Comparison of ENCODE assay signal across 8 cellular contexts in the genomic region with DNA sequence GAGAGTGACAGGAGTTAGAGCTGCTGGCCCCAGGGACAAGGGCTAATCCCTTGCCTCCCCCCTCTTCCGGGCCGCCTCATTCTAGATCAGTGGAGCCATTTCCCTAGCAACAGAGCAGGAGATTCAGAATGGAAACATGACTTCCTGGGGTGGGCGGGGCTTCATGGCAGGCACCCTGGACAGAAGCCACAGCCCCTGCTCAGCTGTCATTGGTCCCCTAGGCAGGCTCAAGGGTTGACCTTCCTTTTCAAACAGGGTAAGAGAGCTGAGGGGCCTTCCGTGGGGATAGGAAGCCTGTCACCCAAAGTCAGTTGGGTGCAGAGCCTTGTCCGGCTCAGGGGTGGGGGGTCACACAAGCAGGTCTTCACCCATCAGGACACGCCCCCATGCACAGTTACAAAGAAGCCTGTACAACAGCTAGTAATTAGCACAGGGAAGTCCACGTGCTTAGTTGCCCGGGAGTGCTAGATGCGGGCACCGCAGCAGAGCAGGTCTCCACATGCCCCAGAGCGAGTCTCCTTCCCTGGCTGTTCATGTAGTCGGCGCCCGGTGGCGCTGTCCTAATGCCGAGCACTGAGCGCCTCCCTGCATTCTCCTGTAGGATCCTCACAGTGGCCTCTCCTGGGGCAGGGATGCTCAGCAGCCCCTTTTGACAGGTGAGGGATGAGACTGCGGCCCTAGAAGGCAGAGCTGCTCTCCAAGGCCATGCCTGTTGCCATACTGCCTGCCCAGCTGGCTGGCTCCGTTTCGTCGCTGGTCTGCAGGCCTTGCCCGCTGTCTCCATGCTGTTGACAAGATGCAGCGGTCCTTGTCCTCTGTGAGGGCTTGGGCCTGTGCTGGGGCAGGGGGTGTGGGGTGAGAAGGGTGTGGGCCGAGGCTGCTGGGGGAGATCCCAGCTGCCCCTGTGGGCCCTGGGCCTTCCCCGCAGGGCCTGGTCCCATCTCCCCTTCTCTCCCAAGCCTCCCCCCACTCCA. TPM values are rescaled to one million over a fixed set of nuclear protein-coding genes. Genes with fewer than 3 reads are reported as not detected.
A peak's percentile ranks its signal among the peaks of the same experiment; 100 is the strongest.
DNase-seq lines count a peak whose midpoint lies in the region; ATAC-seq and TF ChIP-seq lines count a peak whose summit lies in the region.

No MANE protein-coding gene starts in this region.

- H3K36me3 ChIP-seq in neural progenitor cell (no peaks in the 10 kb centered on the region), aorta (ENCODE audit: control insufficient read depth in 1 of 2, insufficient read depth in 2 of 2, low read length in 1 of 2) (no peaks in the 10 kb centered on the region)

- H3K27ac Mint-ChIP-seq in activated CD4-positive, alpha-beta T cell treated with anti-CD3 and anti-CD28 coated beads, Interleukin-2, amount 10 ng/mL, durations not matched to agents 24 days and 14 days = peak overlapping the region; percentile 17
- H3K27ac Mint-ChIP-seq in neural progenitor cell = no peak overlapping the region

- peaks cover 56% of the 10 kb centered on the region for H3K4me1 ChIP-seq in neural progenitor cell
- H3K4me1 ChIP-seq in aorta (ENCODE audit: control insufficient read depth in 1 of 2, insufficient read depth in 2 of 2, low read length in 2 of 2) = no peaks in the 10 kb centered on the region

- H3K36me3 Mint-ChIP-seq in activated CD4-positive, alpha-beta T cell treated with anti-CD3 and anti-CD28 coated beads, Interleukin-2, amount 10 ng/mL, durations not matched to agents 24 days and 14 days (ENCODE audit: low read depth) = peaks cover 5% of the 10 kb centered on the region
- peaks cover 6% of the 10 kb centered on the region for H3K36me3 Mint-ChIP-seq in neural progenitor cell

- intact Hi-C loops in activated CD4-positive, alpha-beta T cell treated with anti-CD3 and anti-CD28 coated beads, Interleukin-2, amount 10 ng/mL, durations not matched to agents 24 days and 14 days (cut with micrococcal nuclease) = no loop called here
- intact Hi-C loops in aorta (cut with DNase I) = no loop called here

- peaks cover 69% of the 10 kb centered on the region for H3K79me2 ChIP-seq in neural progenitor cell (ENCODE audit: low read depth)

- H3K9me3 Mint-ChIP-seq in activated CD4-positive, alpha-beta T cell treated with anti-CD3 and anti-CD28 coated beads, Interleukin-2, amount 10 ng/mL, durations not matched to agents 24 days and 14 days = no peaks in the 10 kb centered on the region
- no peaks in the 10 kb centered on the region for H3K9me3 Mint-ChIP-seq in neural progenitor cell

- DNase-seq in AG10803 (ENCODE audit: low read depth) (peak; percentile 57), NCI-H2171 (lab: John Stamatoyannopoulos, UW) (peak; percentile 23), fibroblast of peridontal ligament (ENCODE audit: extremely low read depth) (peak; percentile 47), neural progenitor cell (ENCODE audit: low spot score) (peak; percentile 96), aorta (peak; percentile 84 to 85)
- DNase-seq in activated CD4-positive, alpha-beta T cell treated with anti-CD3 and anti-CD28 coated beads, Interleukin-2, amount 10 ng/mL, durations not matched to agents 24 days and 14 days = peak; percentile 89

- no peak overlapping the region for H3K9ac ChIP-seq in neural progenitor cell

- no peak for TF ChIP-seq CTCF in AG10803 (conservative IDR thresholded peaks at IDR 0.05; ENCODE audit: low read length)
- no peak for TF ChIP-seq CTCF in neural progenitor cell (IDR thresholded peaks at IDR 0.05)

- H3K27ac ChIP-seq in neural progenitor cell = peak overlapping the region; percentile 18
- no peak overlapping the region for H3K27ac ChIP-seq in aorta (ENCODE audit: low read depth in 1 of 2, low read length in 2 of 2)

- H3K4me2 ChIP-seq in neural progenitor cell = peak overlapping the region; percentile 66

- no peak overlapping the region for H2AFZ ChIP-seq in neural progenitor cell (replicated peaks)

- H3K4me3 ChIP-seq in AG10803 (ENCODE audit: low read length) = no peak overlapping the region
- H3K4me3 ChIP-seq in neural progenitor cell = peak overlapping the region; percentile 24
- no peak overlapping the region for H3K4me3 ChIP-seq in aorta (ENCODE audit: low read length in 2 of 2)

- no peaks in the 10 kb centered on the region for H3K9me3 ChIP-seq in neural progenitor cell (ENCODE audit: low read depth)
- no peaks in the 10 kb centered on the region for H3K9me3 ChIP-seq in aorta (ENCODE audit: control insufficient read depth, low read length)

- H3K4me3 Mint-ChIP-seq in activated CD4-positive, alpha-beta T cell treated with anti-CD3 and anti-CD28 coated beads, Interleukin-2, amount 10 ng/mL, durations not matched to agents 24 days and 14 days = no peak overlapping the region
- H3K4me3 Mint-ChIP-seq in neural progenitor cell = peak overlapping the region; percentile 61

- H3K27me3 ChIP-seq in neural progenitor cell (no peaks in the 10 kb centered on the region), aorta (ENCODE audit: control insufficient read depth in 1 of 2, insufficient read depth in 2 of 2, low read length in 1 of 2) (no peaks in the 10 kb centered on the region)

- H3K27me3 Mint-ChIP-seq in activated CD4-positive, alpha-beta T cell treated with anti-CD3 and anti-CD28 coated beads, Interleukin-2, amount 10 ng/mL, durations not matched to agents 24 days and 14 days = no peaks in the 10 kb centered on the region
- peaks cover 8% of the 10 kb centered on the region for H3K27me3 Mint-ChIP-seq in neural progenitor cell (ENCODE audit: insufficient read depth, low read depth)

- ATAC-seq in GM19468 (IDR thresholded peaks at IDR 0.05; ENCODE audit: extremely low read depth, unreplicated experiment) (peak; percentile 22), aorta (ENCODE audit: low FRiP score) (no peak), HG03196 (IDR thresholded peaks at IDR 0.05; ENCODE audit: unreplicated experiment) (no peak)

- peaks cover 31% of the 10 kb centered on the region for H3F3A ChIP-seq in neural progenitor cell (ENCODE audit: low read depth)

- peaks cover 18% of the 10 kb centered on the region for H3K4me1 Mint-ChIP-seq in activated CD4-positive, alpha-beta T cell treated with anti-CD3 and anti-CD28 coated beads, Interleukin-2, amount 10 ng/mL, durations not matched to agents 24 days and 14 days
- H3K4me1 Mint-ChIP-seq in neural progenitor cell = peaks cover 48% of the 10 kb centered on the region

- 84 to 86% methylated on average over 22 to 25 of the region's 25 CpGs for WGBS in aorta, 2 donors

- peaks cover 78% of the 10 kb centered on the region for H4K20me1 ChIP-seq in neural progenitor cell (ENCODE audit: low read depth)

RNA-seq across cellular contexts. Expression of gene TMEM201, which starts 5.1 kb away (rescaled TPM):
- total RNA-seq in activated CD4-positive, alpha-beta T cell treated with anti-CD3 and anti-CD28 coated beads, Interleukin-2, amount 10 ng/mL, durations not matched to agents 24 days and 14 days = 35.9 and 37.3 TPM in 2 replicates
- total RNA-seq in neural progenitor cell (ENCODE audit: low replicate concordance) (1.9 and 7.3 TPM in 2 replicates), aorta (1 to 10 TPM; 5.1 to 9.4 TPM)
- 1 to 10 TPM; 1.1 to 3.5 TPM for polyA plus RNA-seq in aorta

RNA-seq across cellular contexts. Expression of gene SLC25A33, which starts 54.5 kb away (rescaled TPM):
- total RNA-seq in activated CD4-positive, alpha-beta T cell treated with anti-CD3 and anti-CD28 coated beads, Interleukin-2, amount 10 ng/mL, durations not matched to agents 24 days and 14 days = 11.4 and 12.4 TPM in 2 replicates
- total RNA-seq in neural progenitor cell (ENCODE audit: low replicate concordance) (19.0 and 20.8 TPM in 2 replicates), aorta (1 to 10 TPM; 2.2 to 3.0 TPM)
- polyA plus RNA-seq in aorta = 1 to 10 TPM; 1.5 to 2.1 TPM

RNA-seq across cellular contexts. Expression of gene PIK3CD, which starts 57.8 kb away (rescaled TPM):
- 233 TPM in 2 replicates for total RNA-seq in activated CD4-positive, alpha-beta T cell treated with anti-CD3 and anti-CD28 coated beads, Interleukin-2, amount 10 ng/mL, durations not matched to agents 24 days and 14 days
- 5.0 and 8.8 TPM in 2 replicates for total RNA-seq in neural progenitor cell (ENCODE audit: low replicate concordance)
- 10 to 100 TPM; 13.3 to 21.0 TPM for total RNA-seq in aorta
- polyA plus RNA-seq in aorta = 10 to 100 TPM in 1 of 2 donors, 1 to 10 TPM in 1; 5.2 to 10.1 TPM

Comparison
In these comparisons a context has a peak if more than half of its experiments do, and no peak if none do; other contexts are left out.
1. DNase-seq: peak in every context shown above with its lines; median percentile 96 in neural progenitor cell; 89 in activated CD4-positive, alpha-beta T cell treated with anti-CD3 and anti-CD28 coated beads, Interleukin-2, amount 10 ng/mL, durations not matched to agents 24 days and 14 days; 84 in aorta; 57 in AG10803; 47 in fibroblast of peridontal ligament; 23 in NCI-H2171.
2. RNA of gene PIK3CD, which starts 57.8 kb away (total RNA-seq): 233 TPM in activated CD4-positive, alpha-beta T cell treated with anti-CD3 and anti-CD28 coated beads, Interleukin-2, amount 10 ng/mL, durations not matched to agents 24 days and 14 days; 13.3 to 21.0 TPM in aorta and 5.0 to 8.8 TPM in neural progenitor cell; every median in the first group is over 10 times any median in the second.